In genomic region chr12:48678561-48679185, GRCh38 we compare ENCODE assay signal across 9 cellular contexts. TPM values are rescaled to one million over a fixed set of nuclear protein-coding genes. Genes with fewer than 3 reads are reported as not detected.
DNase-seq lines count a peak whose midpoint lies in the region; ATAC-seq and TF ChIP-seq lines count a peak whose summit lies in the region.
"Had no signal": no experiment of that assay in that cellular context is flagged by ENCODE, and none has a peak within 500 bp of the region (broad histone marks: within the 10 kb centered on the region; RNA-seq: fewer than 3 reads in every experiment).

No MANE protein-coding gene starts in this region.

- POLR2A ChIA-PET in Caco-2 (lab: Charles Lee), result no interaction called here

- H3K27me3 ChIP-seq in Caco-2 (replicated peaks; ENCODE audit: control insufficient read depth, insufficient read depth, low read length) (no peaks in the 10 kb centered on the region), MM.1S (replicated peaks; ENCODE audit: insufficient read depth, low read length) (no peaks in the 10 kb centered on the region), mammary epithelial cell (ENCODE audit: insufficient read depth, low read length) (no peaks in the 10 kb centered on the region), neural progenitor cell (peaks cover 10% of the 10 kb centered on the region)
- H3K27me3 ChIP-seq: pancreas had no signal

- H3K36me3 Mint-ChIP-seq in Caco-2 (ENCODE audit: insufficient read depth, unreplicated experiment) (peaks cover 84% of the 10 kb centered on the region), neural progenitor cell (peaks cover 29% of the 10 kb centered on the region)

- in situ Hi-C loops in mammary epithelial cell (cut with MboI; ENCODE audit: low sequenced_read_pairs in 2 of 2), result no loop called here

- BruUV-seq in Caco-2 (replicated peaks; lab: Mats Ljungman, UMichigan), result no TSS peak
- BruUV-seq in mammary epithelial cell (replicated peaks; lab: Mats Ljungman, UMichigan), result no TSS peak

- DNase-seq in Caco-2, result no peak
- DNase-seq in MM.1S, result no peak
- no peak for DNase-seq in mammary epithelial cell
- no peak for DNase-seq in neural progenitor cell (ENCODE audit: low spot score)
- no peak for DNase-seq in NCI-H2107 (lab: John Stamatoyannopoulos, UW)
- no peak for DNase-seq in stimulated activated CD4-positive, alpha-beta T cell treated with anti-CD3 and anti-CD28 coated beads, Interleukin-2, amount 100 ng/mL, for 24 hours
- DNase-seq: NCI-H2171, pancreas had no signal

- H3K9me2 ChIP-seq in MM.1S (replicated peaks; ENCODE audit: insufficient read depth, low read length), result no peaks in the 10 kb centered on the region

- no peaks in the 10 kb centered on the region for H3K27me3 Mint-ChIP-seq in Caco-2 (ENCODE audit: insufficient read depth, unreplicated experiment)
- H3K27me3 Mint-ChIP-seq in neural progenitor cell (ENCODE audit: insufficient read depth, low read depth), result no peaks in the 10 kb centered on the region

- H3K9me3 ChIP-seq in Caco-2 (no peaks in the 10 kb centered on the region), MM.1S (replicated peaks; ENCODE audit: insufficient read depth, low read length) (no peaks in the 10 kb centered on the region), mammary epithelial cell (replicated peaks; ENCODE audit: insufficient read depth, low read length) (no peaks in the 10 kb centered on the region), neural progenitor cell (ENCODE audit: low read depth) (no peaks in the 10 kb centered on the region)
- H3K9me3 ChIP-seq: pancreas had no signal

- peak overlapping the region; percentile 12; the same call in 1 of the 2 replicates for H3K9ac ChIP-seq in MM.1S (ENCODE audit: low read length)
- H3K9ac ChIP-seq in mammary epithelial cell (ENCODE audit: insufficient read depth, low read length), result no peak overlapping the region
- no peak overlapping the region for H3K9ac ChIP-seq in neural progenitor cell

- H3K9me3 Mint-ChIP-seq in Caco-2 (ENCODE audit: unreplicated experiment) (no peaks in the 10 kb centered on the region), neural progenitor cell (no peaks in the 10 kb centered on the region)

- H3K4me2 ChIP-seq in MM.1S (ENCODE audit: low read depth, low read length) (peak overlapping the region; percentile 74; the same call in 1 of the 2 replicates), mammary epithelial cell (ENCODE audit: insufficient read depth, low read depth, low read length) (peak overlapping the region; percentile 92), neural progenitor cell (peak overlapping the region; percentile 96)

- H3K4me3 ChIP-seq in Caco-2 (ENCODE audit: low read depth, low read length), result no peak overlapping the region
- H3K4me3 ChIP-seq in MM.1S (ENCODE audit: low read length), result no peak overlapping the region
- H3K4me3 ChIP-seq in mammary epithelial cell (replicated peaks in 1 of 3; ENCODE audit: insufficient read depth in 1 of 3, low read depth in 2 of 3, low read length in 3 of 3), result peak overlapping the region in 2 of 3 experiments; percentile 19 to 33
- peak overlapping the region; percentile 82 for H3K4me3 ChIP-seq in neural progenitor cell

- ATAC-seq in HG02571 (IDR thresholded peaks at IDR 0.05; ENCODE audit: unreplicated experiment), result no peak
- ATAC-seq: pancreas had no signal

- peaks cover 80% of the 10 kb centered on the region for H3K79me2 ChIP-seq in MM.1S (ENCODE audit: low read length)
- H3K79me2 ChIP-seq in mammary epithelial cell (ENCODE audit: insufficient read depth, low read length), result peaks cover 79% of the 10 kb centered on the region
- peaks cover 83% of the 10 kb centered on the region for H3K79me2 ChIP-seq in neural progenitor cell (ENCODE audit: low read depth)

- CTCF ChIA-PET in Caco-2 (lab: Charles Lee), result interaction anchor here (0.6 kb wide), 1 partner anchor 122 kb away, joined by 3 read pairs; no protein-coding TSS in a partner anchor
- CTCF ChIA-PET in mammary epithelial cell (lab: Charles Lee; ENCODE audit: low non-redundant PET), result no interaction called here

- peak overlapping the region; percentile 92 for H3K4me3 Mint-ChIP-seq in Caco-2 (ENCODE audit: unreplicated experiment)
- peak overlapping the region; percentile 78 for H3K4me3 Mint-ChIP-seq in neural progenitor cell

- H3F3A ChIP-seq in MM.1S (ENCODE audit: insufficient read depth, low read length) (no peaks in the 10 kb centered on the region), neural progenitor cell (ENCODE audit: low read depth) (no peaks in the 10 kb centered on the region)

- dilution Hi-C loops in mammary epithelial cell (cut with HindIII; ENCODE audit: low sequenced_read_pairs), result loop anchor here (5.0 kb wide), 1 partner anchor 114 kb away; no protein-coding TSS in a partner anchor

- intact Hi-C loops in Caco-2 (cut with micrococcal nuclease; ENCODE audit: unreplicated experiment), result no loop called here
- intact Hi-C loops in mammary epithelial cell (cut with micrococcal nuclease), result no loop called here

- peaks cover 3% of the 10 kb centered on the region for H3K36me3 ChIP-seq in Caco-2 (ENCODE audit: control insufficient read depth, insufficient read depth, low read length)
- H3K36me3 ChIP-seq in MM.1S (replicated peaks; ENCODE audit: insufficient read depth, low read length), result peaks cover 23% of the 10 kb centered on the region; the same call in 1 of the 2 replicates
- peaks cover 30% of the 10 kb centered on the region for H3K36me3 ChIP-seq in mammary epithelial cell (ENCODE audit: insufficient read depth, low read length)
- H3K36me3 ChIP-seq in neural progenitor cell, result peaks cover 13% of the 10 kb centered on the region

- H3K27ac Mint-ChIP-seq in Caco-2 (ENCODE audit: unreplicated experiment), result no peak overlapping the region
- H3K27ac Mint-ChIP-seq in neural progenitor cell, result no peak overlapping the region

- H3K4me1 ChIP-seq in Caco-2, result peaks cover 19% of the 10 kb centered on the region; the same call in 1 of the 2 replicates
- peaks cover 21% of the 10 kb centered on the region for H3K4me1 ChIP-seq in MM.1S (ENCODE audit: low read length)
- peaks cover 32% of the 10 kb centered on the region for H3K4me1 ChIP-seq in mammary epithelial cell (ENCODE audit: insufficient read depth, low read length)
- peaks cover 24% of the 10 kb centered on the region for H3K4me1 ChIP-seq in neural progenitor cell

- H3K4me1 Mint-ChIP-seq in Caco-2 (ENCODE audit: low read depth, unreplicated experiment) (peaks cover 14% of the 10 kb centered on the region), neural progenitor cell (peaks cover 33% of the 10 kb centered on the region)

- WGBS in mammary epithelial cell (ENCODE audit: low coverage, missing lambda C conversion rate), result 31% methylated on average over 3 of the region's 3 CpGs

- no peak overlapping the region for H3K27ac ChIP-seq in MM.1S (ENCODE audit: low read length)
- no peak overlapping the region for H3K27ac ChIP-seq in mammary epithelial cell (ENCODE audit: insufficient read depth, low read depth, low read length)
- no peak overlapping the region for H3K27ac ChIP-seq in neural progenitor cell
- H3K27ac ChIP-seq: pancreas had no signal

- H2AFZ ChIP-seq in MM.1S (ENCODE audit: low read length) (no peak overlapping the region), mammary epithelial cell (ENCODE audit: low read depth, low read length) (no peak overlapping the region), neural progenitor cell (replicated peaks) (no peak overlapping the region)

- TF ChIP-seq CTCF in Caco-2 (IDR thresholded peaks at IDR 0.05; ENCODE audit: insufficient read depth in 1 of 2, low read depth in 1 of 2, low read length in 1 of 2, severe bottlenecking in 1 of 2, unreplicated experiment in 1 of 2), result no peak
- TF ChIP-seq CTCF in MM.1S (IDR thresholded peaks at IDR 0.05; ENCODE audit: low read length), result no peak
- TF ChIP-seq CTCF in mammary epithelial cell (conservative IDR thresholded peaks at IDR 0.05 in 1 of 2, IDR thresholded peaks at IDR 0.05 in 1 of 2; ENCODE audit: extremely low read depth in 1 of 2, insufficient read depth in 1 of 2, low read depth in 1 of 2, low read length in 2 of 2), result no peak
- no peak for TF ChIP-seq CTCF in neural progenitor cell (IDR thresholded peaks at IDR 0.05)

- peaks cover 4% of the 10 kb centered on the region; the same call in 1 of the 2 replicates for H4K20me1 ChIP-seq in MM.1S (ENCODE audit: insufficient read depth, low read length)
- H4K20me1 ChIP-seq in mammary epithelial cell (ENCODE audit: insufficient read depth, low read length), result peaks cover 7% of the 10 kb centered on the region
- peaks cover 75% of the 10 kb centered on the region for H4K20me1 ChIP-seq in neural progenitor cell (ENCODE audit: low read depth)

RNA-seq across cellular contexts. Expression of gene KANSL2, which starts 3.4 kb away (rescaled TPM):
- 59.7 and 67.2 TPM in 2 replicates for total RNA-seq in Caco-2 (2022)
- total RNA-seq in mammary epithelial cell, result 10 to 100 TPM; 36.0 to 38.3 TPM
- polyA plus RNA-seq in mammary epithelial cell, result 39.5 TPM
- 53.8 TPM for polyA minus RNA-seq in mammary epithelial cell
- 82.6 and 97.5 TPM in 2 replicates for total RNA-seq in neural progenitor cell (ENCODE audit: low replicate concordance)

RNA-seq across cellular contexts. Expression of gene CCNT1, which starts 37.8 kb away (rescaled TPM):
- 52.1 and 53.1 TPM in 2 replicates for total RNA-seq in Caco-2 (2022)
- 10 to 100 TPM; 31.5 to 49.1 TPM for total RNA-seq in mammary epithelial cell
- polyA plus RNA-seq in mammary epithelial cell, result 24.2 TPM
- polyA minus RNA-seq in mammary epithelial cell, result 50.2 TPM
- total RNA-seq in neural progenitor cell (ENCODE audit: low replicate concordance), result 43.1 and 64.2 TPM in 2 replicates

Comparison
In these comparisons a context has a peak if more than half of its experiments do, and no peak if none do; other contexts are left out.
1. H3K4me3 ChIP-seq: peak in mammary epithelial cell (2 of 3) and neural progenitor cell (single experiment); none in Caco-2 (single experiment) and MM.1S (single experiment).
2. Peak in every context shown above with its lines, with median percentiles within 50 percentile points of each other: H3K4me2 ChIP-seq.